ENCODE assay signal across 1 cellular context in genomic region chr2:217830807-217831206, GRCh38.
A peak's percentile ranks its signal among the peaks of the same experiment; 100 is the strongest.
TF ChIP-seq lines count a peak whose summit lies in the region.

No MANE protein-coding gene starts in this region.

TF ChIP-seq in HepG2, 621 proteins besides CTCF, POLR2A, EP300 and RAD21 (continued from another document):
- 0 out of 2 replicates have a peak, but pooled peaks have one; percentile 5 for TF ChIP-seq ZNF687 (CRISPR knock-in tag; IDR thresholded peaks at IDR 0.05)
